Comparison of ENCODE assay signal across 16 cellular contexts in genomic region chr3:148092624-148093194, GRCh38.
DNase-seq lines count a peak whose midpoint lies in the region; ATAC-seq and TF ChIP-seq lines count a peak whose summit lies in the region.
"Had no signal": no experiment of that assay in that cellular context is flagged by ENCODE, and none has a peak within 500 bp of the region (broad histone marks: within the 10 kb centered on the region; RNA-seq: fewer than 3 reads in every experiment).

No MANE protein-coding gene starts in this region.

- no peak overlapping the region for H2BK5ac ChIP-seq in neuronal stem cell (ENCODE audit: low read length)

- H3K36me3 ChIP-seq in BE2C (no peaks in the 10 kb centered on the region), neuronal stem cell (replicated peaks in 1 of 2; ENCODE audit: control insufficient read depth in 2 of 2, insufficient read depth in 2 of 2, low read length in 2 of 2) (no peaks in the 10 kb centered on the region)
- H3K36me3 ChIP-seq: BLaER1 had no signal

- H3K9ac ChIP-seq in neuronal stem cell (ENCODE audit: low read depth, low read length, poor library complexity), result no peak overlapping the region
- H3K9ac ChIP-seq: BLaER1 had no signal

- H3K27ac ChIP-seq in neuronal stem cell (replicated peaks; ENCODE audit: low read length), result no peak overlapping the region
- H3K27ac ChIP-seq: BLaER1, HL-60 had no signal

- H2AK5ac ChIP-seq in neuronal stem cell (ENCODE audit: low read depth, low read length), result no peak overlapping the region

- peaks cover 9% of the 10 kb centered on the region for H3K4me1 ChIP-seq in BE2C
- H3K4me1 ChIP-seq in neuronal stem cell (ENCODE audit: control insufficient read depth in 2 of 2, insufficient read depth in 1 of 2, low read depth in 1 of 2, low read length in 2 of 2), result peaks cover 0 to 3% of the 10 kb centered on the region in 2 donors
- H3K4me1 ChIP-seq: BLaER1 had no signal

- intact Hi-C loops in cardiac septum (cut with DNase I), result no loop called here

- peak overlapping the region; percentile 56 for H2AFZ ChIP-seq in neuronal stem cell (ENCODE audit: low read length)
- H2AFZ ChIP-seq: GM23338 had no signal

- no peak overlapping the region for H2BK120ac ChIP-seq in neuronal stem cell (ENCODE audit: low read depth, low read length)

- H3K4me2 ChIP-seq in neuronal stem cell (ENCODE audit: insufficient read depth, low read length, poor library complexity, severe bottlenecking), result no peak overlapping the region
- H3K4me2 ChIP-seq: BLaER1, GM23338 had no signal

- no peaks in the 10 kb centered on the region for H3K79me1 ChIP-seq in neuronal stem cell (ENCODE audit: low read depth, low read length)

- H3K27me3 ChIP-seq in BE2C, result no peaks in the 10 kb centered on the region
- H3K27me3 ChIP-seq in neuronal stem cell (ENCODE audit: control insufficient read depth in 3 of 3, insufficient read depth in 3 of 3, low read depth in 1 of 3, low read length in 3 of 3), result no peaks in the 10 kb centered on the region
- H3K27me3 ChIP-seq: BLaER1 had no signal

- H3K14ac ChIP-seq in neuronal stem cell (ENCODE audit: low read length), result no peak overlapping the region

- H3K18ac ChIP-seq in neuronal stem cell (ENCODE audit: low read length), result no peak overlapping the region

- H3K9me3 ChIP-seq in BE2C (no peaks in the 10 kb centered on the region), neuronal stem cell (replicated peaks in 1 of 2; ENCODE audit: control insufficient read depth in 2 of 2, insufficient read depth in 1 of 2, low read depth in 1 of 2, low read length in 2 of 2) (peaks cover 0 to 1% of the 10 kb centered on the region in 2 donors)
- H3K9me3 ChIP-seq: BLaER1 had no signal

- H3K4me3 ChIP-seq in BE2C (ENCODE audit: low read depth, low read length), result peak overlapping the region; percentile 17
- H3K4me3 ChIP-seq in neuronal stem cell (ENCODE audit: low read length in 2 of 2), result no peak overlapping the region
- H3K4me3 ChIP-seq: BLaER1, GM12878, GM23338 had no signal

- no peak overlapping the region for H3K23ac ChIP-seq in neuronal stem cell (ENCODE audit: low read depth, low read length, poor library complexity)

- DNase-seq in BE2C (no peak), NCI-H524 treated with DMSO at 0.1 percent for 48 hours (lab: John Stamatoyannopoulos, UW) (peak; percentile 48), neuronal stem cell (ENCODE audit: low spot score) (no peak), cardiac septum (ENCODE audit: low spot score) (no peak)
- DNase-seq: ACHN; CD4-positive, alpha-beta memory T cell; DMS153; DMS79; HCEC 1CT had no signal

- no peak overlapping the region for H2BK15ac ChIP-seq in neuronal stem cell (ENCODE audit: low read length)

- WGBS in neuronal stem cell (ENCODE audit: extremely low coverage in 2 of 2, insufficient read length in 2 of 2, insufficient replicate concordance in 1 of 2), 2 donors, result no CpG with 5 or more reads among the region's 4 CpGs

- H4K8ac ChIP-seq in neuronal stem cell (ENCODE audit: low read depth, low read length), result no peak overlapping the region

- peak; percentile 70 for ATAC-seq in SK-N-SH treated with all-trans-retinoic acid at 6 μM for 48 hours
- no peak for ATAC-seq in GM19463 (IDR thresholded peaks at IDR 0.05; ENCODE audit: unreplicated experiment)
- no peak for ATAC-seq in GM19324 (IDR thresholded peaks at IDR 0.05; ENCODE audit: low FRiP score, unreplicated experiment)
- ATAC-seq: GM12878, GM23338 had no signal

- H4K91ac ChIP-seq in neuronal stem cell (ENCODE audit: low read depth, low read length, poor library complexity), result no peak overlapping the region

- H2BK12ac ChIP-seq in neuronal stem cell (ENCODE audit: low read length), result no peak overlapping the region

- TF ChIP-seq CTCF in BE2C (IDR thresholded peaks at IDR 0.05; ENCODE audit: low read depth, low read length), result peak; percentile 17; the same call in 1 of the 2 replicates

- no peak overlapping the region for H3K4ac ChIP-seq in neuronal stem cell (ENCODE audit: low read length)

TF ChIP-seq in SK-N-SH treated with all-trans-retinoic acid at 6 μM for 48 hours, 23 proteins besides CTCF, POLR2A, EP300 and RAD21:
- peak; percentile 27; the same call in 1 of the 2 replicates for TF ChIP-seq CREB5 (CRISPR knock-in tag; IDR thresholded peaks at IDR 0.05; ENCODE audit: low read depth)
- 0 out of 2 replicates have a peak, but pooled peaks have one; percentile 59 for TF ChIP-seq CSRNP3 (CRISPR knock-in tag; IDR thresholded peaks at IDR 0.05)
- TF ChIP-seq TCF4 (CRISPR knock-in tag; IDR thresholded peaks at IDR 0.05; ENCODE audit: borderline replicate concordance), result peak; percentile 83
- TF ChIP-seq ZFP3 (CRISPR knock-in tag; IDR thresholded peaks at IDR 0.05), result no peak
- peak; percentile 76 for TF ChIP-seq TSHZ2 (CRISPR knock-in tag; IDR thresholded peaks at IDR 0.05)
- no peak for TF ChIP-seq BACH2 (CRISPR knock-in tag; IDR thresholded peaks at IDR 0.05; ENCODE audit: borderline replicate concordance)
- peak; percentile 50; the same call in 1 of the 2 replicates for TF ChIP-seq ESRRG (CRISPR knock-in tag; IDR thresholded peaks at IDR 0.05)
- peak; percentile 99 for TF ChIP-seq ISL1 (CRISPR knock-in tag; IDR thresholded peaks at IDR 0.05)
- TF ChIP-seq ZNF8 (CRISPR knock-in tag; IDR thresholded peaks at IDR 0.05), result peak; percentile 11; the same call in 1 of the 2 replicates
- TF ChIP-seq GLIS3 (CRISPR knock-in tag; IDR thresholded peaks at IDR 0.05), result 0 out of 2 replicates have a peak, but pooled peaks have one; percentile 30
